9 cellular contexts compared by ENCODE assay signal in the genomic region with DNA sequence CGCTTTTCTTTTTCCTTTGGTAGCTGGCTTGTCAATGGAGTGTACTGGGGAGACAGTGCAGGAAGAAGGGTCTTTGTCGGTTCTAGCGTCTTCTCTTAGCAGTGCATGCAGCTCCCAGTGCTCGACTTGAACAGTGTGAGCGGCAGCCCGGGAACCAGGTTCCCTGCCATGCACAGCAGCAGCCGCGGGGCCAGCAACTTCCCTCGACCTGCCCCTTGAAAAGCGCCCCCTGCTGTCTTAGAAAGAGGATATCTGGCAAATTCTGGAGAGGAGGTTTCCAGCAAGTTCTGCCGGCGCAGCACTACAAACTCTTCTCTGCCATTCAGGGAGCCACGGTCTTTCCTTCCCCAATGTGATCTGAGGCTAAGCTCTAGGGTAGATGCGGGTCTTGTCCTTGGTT.
DNase-seq lines count a peak whose midpoint lies in the region; ATAC-seq, FAIRE-seq and TF ChIP-seq lines count a peak whose summit lies in the region.
"Had no signal": no experiment of that assay in that cellular context is flagged by ENCODE, and none has a peak within 500 bp of the region (broad histone marks: within the 10 kb centered on the region; RNA-seq: fewer than 3 reads in every experiment).

No MANE protein-coding gene starts in this region.

- H3K27ac Mint-ChIP-seq in activated naive CD8-positive, alpha-beta T cell treated with anti-CD3 and anti-CD28 coated beads, Interleukin-2, amount 50 U/mL, for 24 hours = no peak overlapping the region
- no peak overlapping the region for H3K27ac Mint-ChIP-seq in naive thymus-derived CD8-positive, alpha-beta T cell

- H3K4me3 Mint-ChIP-seq in activated naive CD8-positive, alpha-beta T cell treated with anti-CD3 and anti-CD28 coated beads, Interleukin-2, amount 50 U/mL, for 24 hours = no peak overlapping the region
- no peak overlapping the region for H3K4me3 Mint-ChIP-seq in naive thymus-derived CD8-positive, alpha-beta T cell

- peaks cover 3% of the 10 kb centered on the region for H3K4me1 Mint-ChIP-seq in activated naive CD8-positive, alpha-beta T cell treated with anti-CD3 and anti-CD28 coated beads, Interleukin-2, amount 50 U/mL, for 24 hours
- H3K4me1 Mint-ChIP-seq in naive thymus-derived CD8-positive, alpha-beta T cell = peaks cover 0 to 5% (median 2%) of the 10 kb centered on the region in 4 donors

- no peaks in the 10 kb centered on the region for H3K9me3 Mint-ChIP-seq in activated naive CD8-positive, alpha-beta T cell treated with anti-CD3 and anti-CD28 coated beads, Interleukin-2, amount 50 U/mL, for 24 hours
- H3K9me3 Mint-ChIP-seq in naive thymus-derived CD8-positive, alpha-beta T cell = peaks cover 0 to 6% (median 4%) of the 10 kb centered on the region in 9 donors

- no peak for TF ChIP-seq POLR2A in GM12892 (IDR thresholded peaks at IDR 0.05; ENCODE audit: low read depth, low read length)

- no peak for ATAC-seq in activated naive CD8-positive, alpha-beta T cell treated with anti-CD3 and anti-CD28 coated beads, Interleukin-2, amount 50 U/mL, for 24 hours
- no peak for ATAC-seq in naive thymus-derived CD8-positive, alpha-beta T cell
- ATAC-seq in GM19035 (IDR thresholded peaks at IDR 0.05; ENCODE audit: unreplicated experiment) = no peak
- no peak for ATAC-seq in GM18517 (IDR thresholded peaks at IDR 0.05; ENCODE audit: unreplicated experiment)
- ATAC-seq: activated CD4-positive, CD25-positive, alpha-beta regulatory T cell treated with anti-CD3 and anti-CD28 coated beads, Interleukin-2, amount 50 U/mL, for 24 hours had no signal

- H3K36me3 Mint-ChIP-seq in activated naive CD8-positive, alpha-beta T cell treated with anti-CD3 and anti-CD28 coated beads, Interleukin-2, amount 50 U/mL, for 24 hours (ENCODE audit: low read depth) = no peaks in the 10 kb centered on the region
- H3K36me3 Mint-ChIP-seq in naive thymus-derived CD8-positive, alpha-beta T cell = peaks cover 0 to 3% (median 2%) of the 10 kb centered on the region in 3 donors

- DNase-seq in NOMO-1 treated with DMSO at 0.1 percent for 48 hours (lab: John Stamatoyannopoulos, UW; ENCODE audit: unreplicated experiment) = peak; percentile 22
- no peak for DNase-seq in NOMO-1 treated with dmso at 0.1 percent for 144 hours (lab: John Stamatoyannopoulos, UW; ENCODE audit: unreplicated experiment)
- peak; percentile 10 for DNase-seq in activated naive CD8-positive, alpha-beta T cell treated with anti-CD3 and anti-CD28 coated beads, Interleukin-2, amount 50 U/mL, for 24 hours
- DNase-seq in naive thymus-derived CD8-positive, alpha-beta T cell = peak in 6 of 10 donors; percentile 10 to 57 (median 21)
- no peak for DNase-seq in GM12892 (ENCODE audit: insufficient read length)

- POLR2A ChIA-PET in naive thymus-derived CD8-positive, alpha-beta T cell (lab: Charles Lee) = no interaction called here

- no peak for FAIRE-seq in GM12892 (lab: Jason Lieb, UNC)

- TF ChIP-seq CTCF in LNCAP (IDR thresholded peaks at IDR 0.05) = peak; percentile 37; the same call in 1 of the 2 replicates

- peaks cover 2% of the 10 kb centered on the region for H3K27me3 Mint-ChIP-seq in activated naive CD8-positive, alpha-beta T cell treated with anti-CD3 and anti-CD28 coated beads, Interleukin-2, amount 50 U/mL, for 24 hours
- H3K27me3 Mint-ChIP-seq in naive thymus-derived CD8-positive, alpha-beta T cell = peaks cover 2 to 20% (median 5%) of the 10 kb centered on the region in 5 donors

Comparison
In these comparisons a context has a peak if more than half of its experiments do, and no peak if none do; other contexts are left out.
1. DNase-seq: peak in NOMO-1 treated with DMSO at 0.1 percent for 48 hours (single experiment), activated naive CD8-positive, alpha-beta T cell treated with anti-CD3 and anti-CD28 coated beads, Interleukin-2, amount 50 U/mL, for 24 hours (single experiment) and naive thymus-derived CD8-positive, alpha-beta T cell (6 of 10); none in NOMO-1 treated with dmso at 0.1 percent for 144 hours (single experiment) and GM12892 (single experiment).